8 cellular contexts compared by ENCODE assay signal in the genomic region with DNA sequence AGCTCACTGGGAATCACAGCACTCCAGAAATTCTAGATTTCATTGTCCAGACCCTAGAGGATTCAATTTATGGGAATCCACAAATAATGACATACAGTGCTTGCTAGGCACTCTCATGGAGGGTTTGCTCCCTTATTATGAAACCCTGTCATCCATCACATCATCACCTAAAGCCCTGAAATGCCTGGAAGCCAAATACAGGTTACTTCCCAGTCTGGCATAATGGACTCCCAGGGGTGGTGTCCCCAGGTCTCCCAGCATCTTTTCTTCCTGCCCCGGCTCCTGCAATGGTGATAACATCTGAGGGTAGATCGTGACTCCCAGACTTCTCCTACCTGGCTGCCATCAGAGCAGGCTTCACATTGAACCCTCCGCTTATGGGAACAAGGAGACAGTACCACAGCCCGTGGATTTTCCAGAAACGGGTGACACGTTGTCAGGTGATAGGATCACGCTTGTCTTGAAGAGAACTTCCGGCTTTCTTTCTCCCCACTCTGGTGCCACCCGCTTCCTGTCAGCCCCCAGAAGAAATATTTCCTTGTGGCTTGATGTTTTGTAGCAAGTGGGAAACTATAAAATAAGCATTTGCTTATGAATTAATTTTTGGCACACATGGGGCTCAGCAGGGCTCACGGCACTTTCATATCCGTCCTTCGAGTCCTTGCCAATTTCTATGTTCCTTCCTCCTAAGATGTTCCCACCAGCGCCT.
DNase-seq lines count a peak whose midpoint lies in the region; ATAC-seq and TF ChIP-seq lines count a peak whose summit lies in the region.

No MANE protein-coding gene starts in this region.

- H3K9me3 ChIP-seq in breast epithelium (no peaks in the 10 kb centered on the region), lung (ENCODE audit: control insufficient read depth in 2 of 2, insufficient read depth in 1 of 2, low read length in 1 of 2) (peaks cover 0 to 2% of the 10 kb centered on the region in 2 donors), tibial artery (no peaks in the 10 kb centered on the region)

- H3K27me3 Mint-ChIP-seq in activated CD4-positive, alpha-beta T cell treated with anti-CD3 and anti-CD28 coated beads, Interleukin-2, amount 10 ng/mL, durations not matched to agents 7 days and 5 days: no peaks in the 10 kb centered on the region

- peak overlapping the region; percentile 28 for H3K4me3 Mint-ChIP-seq in activated CD4-positive, alpha-beta T cell treated with anti-CD3 and anti-CD28 coated beads, Interleukin-2, amount 10 ng/mL, durations not matched to agents 7 days and 5 days

- H3K27ac ChIP-seq in breast epithelium: peak overlapping the region; percentile 90 to 97
- H3K27ac ChIP-seq in lung (ENCODE audit: low read depth in 1 of 2, low read length in 1 of 2): peak overlapping the region; percentile 73 to 83
- peak overlapping the region; percentile 86 to 92 for H3K27ac ChIP-seq in tibial artery

- DNase-seq in activated CD4-positive, alpha-beta T cell treated with anti-CD3 and anti-CD28 coated beads, Interleukin-2, amount 10 ng/mL, durations not matched to agents 7 days and 5 days: no peak
- DNase-seq in activated CD4-positive, alpha-beta T cell treated with anti-CD3 and anti-CD28 coated beads for 4 hours: no peak
- peak in 1 of 2 donors; percentile 83 for DNase-seq in breast epithelium (ENCODE audit: low spot score in 2 of 2)
- DNase-seq in lung (ENCODE audit: low spot score): no peak
- no peak for DNase-seq in tibial artery
- no peak for DNase-seq in GM03348 (ENCODE audit: low spot score)
- no peak for DNase-seq in AG20443 (ENCODE audit: low spot score)
- DNase-seq in KG1 (lab: John Stamatoyannopoulos, UW): no peak

- POLR2A ChIA-PET in activated CD4-positive, alpha-beta T cell treated with anti-CD3 and anti-CD28 coated beads, Interleukin-2, amount 10 ng/mL, durations not matched to agents 7 days and 5 days (lab: Charles Lee): interaction anchor here (0.8 kb wide), 1 partner anchor 243 kb away, joined by 3 read pairs; no protein-coding TSS in a partner anchor

- H3K27me3 ChIP-seq in breast epithelium (no peaks in the 10 kb centered on the region), lung (ENCODE audit: control insufficient read depth, insufficient read depth) (no peaks in the 10 kb centered on the region), tibial artery (no peaks in the 10 kb centered on the region)

- intact Hi-C loops in breast epithelium (cut with DNase I; ENCODE audit: low total_unique reads): no loop called here
- intact Hi-C loops in tibial artery (cut with DNase I; ENCODE audit: low total_unique reads): loop anchor here (10.0 kb wide), 1 partner anchor 64 kb away; no protein-coding TSS in a partner anchor

- peaks cover 10 to 22% of the 10 kb centered on the region in 2 donors for H3K4me1 ChIP-seq in breast epithelium
- peaks cover 5 to 27% of the 10 kb centered on the region in 2 donors for H3K4me1 ChIP-seq in lung (ENCODE audit: control insufficient read depth in 2 of 2, insufficient read depth in 2 of 2, low read length in 2 of 2)
- H3K4me1 ChIP-seq in tibial artery: peaks cover 5 to 34% (median 27%) of the 10 kb centered on the region in 4 donors

- H3K27ac Mint-ChIP-seq in activated CD4-positive, alpha-beta T cell treated with anti-CD3 and anti-CD28 coated beads, Interleukin-2, amount 10 ng/mL, durations not matched to agents 7 days and 5 days: peak overlapping the region; percentile 89

- H3K4me1 Mint-ChIP-seq in activated CD4-positive, alpha-beta T cell treated with anti-CD3 and anti-CD28 coated beads, Interleukin-2, amount 10 ng/mL, durations not matched to agents 7 days and 5 days: peaks cover 81% of the 10 kb centered on the region

- ATAC-seq in lung (ENCODE audit: insufficient read depth, low FRiP score): no peak

- H3K36me3 ChIP-seq in breast epithelium (no peaks in the 10 kb centered on the region), lung (ENCODE audit: control insufficient read depth in 2 of 2, insufficient read depth in 2 of 2, low read length in 2 of 2) (peaks cover 0 to 3% of the 10 kb centered on the region in 2 donors), tibial artery (peaks cover 14 to 16% (median 15%) of the 10 kb centered on the region in 3 donors)

- peaks cover 71% of the 10 kb centered on the region for H3K36me3 Mint-ChIP-seq in activated CD4-positive, alpha-beta T cell treated with anti-CD3 and anti-CD28 coated beads, Interleukin-2, amount 10 ng/mL, durations not matched to agents 7 days and 5 days (ENCODE audit: low read depth)

- no peak for TF ChIP-seq CTCF in breast epithelium (IDR thresholded peaks at IDR 0.05)
- TF ChIP-seq CTCF in lung (IDR thresholded peaks at IDR 0.05; ENCODE audit: control extremely low read depth, extremely low read depth): no peak
- no peak for TF ChIP-seq CTCF in tibial artery (IDR thresholded peaks at IDR 0.05)

- H3K4me3 ChIP-seq in breast epithelium: no peak overlapping the region
- H3K4me3 ChIP-seq in lung: no peak overlapping the region
- no peak overlapping the region for H3K4me3 ChIP-seq in tibial artery

- WGBS in lung, 2 donors: 24 to 38% methylated on average over 13 of the region's 13 CpGs

- CTCF ChIA-PET in activated CD4-positive, alpha-beta T cell treated with anti-CD3 and anti-CD28 coated beads, Interleukin-2, amount 10 ng/mL, durations not matched to agents 7 days and 5 days (lab: Charles Lee): interaction anchor here (0.7 to 3.3 kb wide), 9 partner anchors 9 to 476 kb away, joined by 3 to 11 read pairs (median 3); no protein-coding TSS in a partner anchor

- peaks cover 31% of the 10 kb centered on the region for H3K9me3 Mint-ChIP-seq in activated CD4-positive, alpha-beta T cell treated with anti-CD3 and anti-CD28 coated beads, Interleukin-2, amount 10 ng/mL, durations not matched to agents 7 days and 5 days

- no peak for TF ChIP-seq POLR2A in breast epithelium (IDR thresholded peaks at IDR 0.05)
